Comparison of ENCODE assay signal across 8 cellular contexts in the genomic region with DNA sequence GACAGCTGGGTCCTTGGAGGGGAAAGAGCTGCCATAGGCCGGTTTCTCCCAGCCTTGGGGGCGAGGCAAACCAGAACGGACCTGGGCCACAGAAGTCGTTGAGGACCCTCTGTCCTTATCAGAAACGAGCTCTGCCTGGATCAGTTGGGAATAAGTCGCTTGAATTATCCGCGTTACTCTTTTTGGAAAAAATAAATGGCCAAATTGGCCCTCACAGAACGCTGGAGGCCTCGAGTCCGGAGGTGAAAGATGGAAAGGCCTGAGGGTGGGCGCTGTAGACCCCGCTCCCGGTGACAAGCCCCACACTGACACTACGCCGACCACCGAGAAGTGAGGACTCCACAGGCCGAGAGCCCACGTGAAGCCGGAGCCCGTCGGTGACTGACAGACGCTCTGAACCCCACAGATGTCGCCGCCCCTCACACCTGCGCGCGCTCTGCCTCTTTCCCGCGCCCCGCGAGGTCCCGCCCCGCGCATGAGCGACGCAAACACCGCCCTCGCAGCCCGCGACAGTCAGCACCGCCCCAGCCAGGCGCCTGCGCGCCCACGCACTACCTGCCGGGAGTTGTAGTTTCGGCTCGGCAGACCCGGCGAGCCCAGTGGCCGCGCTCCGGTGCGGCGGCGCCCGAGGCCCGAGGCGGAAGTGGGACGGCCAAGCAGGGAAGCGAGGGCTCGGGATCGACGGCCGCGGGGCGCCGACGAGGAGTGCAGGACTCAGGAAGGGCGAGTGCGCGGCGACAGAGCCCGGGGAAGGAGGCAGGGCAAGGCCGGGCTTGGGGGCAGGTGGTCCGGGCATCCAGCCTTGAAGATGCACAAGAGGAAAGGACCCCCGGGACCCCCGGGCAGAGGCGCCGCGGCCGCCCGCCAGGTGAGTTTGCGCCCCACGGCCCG. TPM values are rescaled to one million over a fixed set of nuclear protein-coding genes. Genes with fewer than 3 reads are reported as not detected.
DNase-seq lines count a peak whose midpoint lies in the region; TF ChIP-seq lines count a peak whose summit lies in the region.

A gene (minus strand): TSS at position 484 of the 891 bp plus-strand sequence. CDS start 1,225 bp downstream, outside the sequence.
A gene (plus strand): TSS at position 568 of the 891 bp plus-strand sequence. CDS start 241 bp downstream, at position 809.

- peak within 1 kb of the TSS; percentile 85 for H3K9ac ChIP-seq in SK-N-MC (ENCODE audit: insufficient read length)

- H2AFZ ChIP-seq in osteoblast (ENCODE audit: low read length): peak within 1 kb of the TSS; percentile 98

- H3K4me3 ChIP-seq in HAP-1: peak within 1 kb of the TSS; percentile 76
- peak within 1 kb of the TSS; percentile 96 for H3K4me3 ChIP-seq in SK-N-MC
- peak within 1 kb of the TSS; percentile 92 for H3K4me3 ChIP-seq in osteoblast (ENCODE audit: insufficient read depth, low read length)
- peak within 1 kb of the TSS; percentile 90 for H3K4me3 ChIP-seq in testis

- H3K36me3 ChIP-seq in HAP-1 (replicated peaks): peaks cover 10% of the 10 kb centered on the region
- H3K36me3 ChIP-seq in SK-N-MC (ENCODE audit: insufficient read depth, low read length): peaks cover 6% of the 10 kb centered on the region; the same call in 1 of the 2 replicates
- H3K36me3 ChIP-seq in osteoblast (ENCODE audit: insufficient read depth, low read length): no peaks in the 10 kb centered on the region
- H3K36me3 ChIP-seq in testis (ENCODE audit: low read depth, missing control alignments): no peaks in the 10 kb centered on the region

- H3K9me3 ChIP-seq in HAP-1 (no peaks in the 10 kb centered on the region), SK-N-MC (ENCODE audit: low read depth, low read length) (no peaks in the 10 kb centered on the region), osteoblast (ENCODE audit: low read depth, low read length) (no peaks in the 10 kb centered on the region), testis (no peaks in the 10 kb centered on the region)

- H3K27ac ChIP-seq in SK-N-MC (no peak within 1 kb of the TSS), osteoblast (ENCODE audit: low read depth, low read length) (no peak within 1 kb of the TSS), testis (peak within 1 kb of the TSS; percentile 40 to 70)

- TF ChIP-seq POLR2A in testis (IDR thresholded peaks at IDR 0.05): peak; percentile 28

- H3K4me1 ChIP-seq in HAP-1: peaks cover 8% of the 10 kb centered on the region
- peaks cover 4% of the 10 kb centered on the region for H3K4me1 ChIP-seq in osteoblast (ENCODE audit: insufficient read depth, low read length)
- peaks cover 10% of the 10 kb centered on the region for H3K4me1 ChIP-seq in testis

- H3K27me3 ChIP-seq in HAP-1 (ENCODE audit: low read depth) (no peaks in the 10 kb centered on the region), osteoblast (ENCODE audit: insufficient read depth, low read length) (no peaks in the 10 kb centered on the region), testis (no peaks in the 10 kb centered on the region)

- WGBS in testis, 2 donors: 5 to 15% methylated on average over 17 to 80 of the region's 87 CpGs

- in situ Hi-C loops in G401 (cut with HindIII; ENCODE audit: low sequenced_read_pairs): loop anchor here (25.0 kb wide), 1 partner anchor 181 kb away; a partner anchor contains a TSS
- in situ Hi-C loops in HAP-1 (cut with MboI; ENCODE audit: low sequenced_read_pairs): no loop called here

- peak within 1 kb of the TSS; percentile 88 for H3K4me2 ChIP-seq in osteoblast (ENCODE audit: insufficient read depth, low read length)

- H3K79me2 ChIP-seq in osteoblast (ENCODE audit: insufficient read depth, low read length): no peaks in the 10 kb centered on the region

- H4K20me1 ChIP-seq in osteoblast (ENCODE audit: insufficient read depth, low read length): no peaks in the 10 kb centered on the region

- TF ChIP-seq CTCF in osteoblast (IDR thresholded peaks at IDR 0.05; ENCODE audit: extremely low read depth, low read depth, low read length): no peak
- TF ChIP-seq CTCF in testis (IDR thresholded peaks at IDR 0.05): no peak

- intact Hi-C loops in testis (cut with DNase I; ENCODE audit: low total_unique reads): no loop called here

- DNase-seq in G401 (ENCODE audit: low spot score) (peak; percentile 90), HAP-1 (ENCODE audit: low spot score in 2 of 2) (peak; percentile 78 to 95), MV-4-11 (lab: John Stamatoyannopoulos, UW) (peak; percentile 93), SK-N-MC (ENCODE audit: low read depth, low spot score) (peak; percentile 24), glomerular visceral epithelial cell (ENCODE audit: extremely low spot score) (peak; percentile 89), osteoblast (ENCODE audit: insufficient read length, low spot score, missing footprints) (peak; percentile 100), testis (peak; percentile 96)
- DNase-seq in activated naive CD4-positive, alpha-beta T cell treated with anti-CD3 and anti-CD28 coated beads, Interleukin-2, amount 50 U/mL, for 16 hours: peak; percentile 97

RNA-seq across cellular contexts. Expression of the first gene that starts in this region (rescaled TPM):
- 2.9 and 6.6 TPM in 2 replicates for total RNA-seq in G401 (2014; rRNA removed; shearing (Covaris generic))
- total RNA-seq in osteoblast (0.59 and 0.72 TPM in 2 replicates), testis (10 to 100 TPM; 26.3 to 48.9 TPM)
- 17.8 TPM for polyA plus RNA-seq in testis (ENCODE audit: insufficient read depth, low read depth, low replicate concordance)

RNA-seq across cellular contexts. Expression of the second gene that starts in this region (rescaled TPM):
- 11.9 and 17.5 TPM in 2 replicates for total RNA-seq in G401 (2014; rRNA removed; shearing (Covaris generic))
- total RNA-seq in osteoblast (19.2 and 22.4 TPM in 2 replicates), testis (10 to 100 TPM; 56.6 to 62.7 TPM)
- 31.0 TPM for polyA plus RNA-seq in testis (ENCODE audit: insufficient read depth, low read depth, low replicate concordance)

Comparison
In these comparisons a context has a peak if more than half of its experiments do, and no peak if none do; other contexts are left out.
1. DNase-seq: peak in every context shown above with its lines; median percentile 100 in osteoblast; 97 in activated naive CD4-positive, alpha-beta T cell treated with anti-CD3 and anti-CD28 coated beads, Interleukin-2, amount 50 U/mL, for 16 hours; 96 in testis; 93 in MV-4-11; 90 in G401; 89 in glomerular visceral epithelial cell; 86 in HAP-1; 24 in SK-N-MC.
2. H3K27ac ChIP-seq: peak in testis (2 of 2); none in SK-N-MC (single experiment) and osteoblast (single experiment).
3. Peak in every context shown above with its lines, with median percentiles within 50 percentile points of each other: H3K4me3 ChIP-seq.